Comparison of ENCODE assay signal across 8 cellular contexts in genomic region chr22:31943976-31944699, GRCh38. TPM values are rescaled to one million over a fixed set of nuclear protein-coding genes. Genes with fewer than 3 reads are reported as not detected.
DNase-seq lines count a peak whose midpoint lies in the region; ATAC-seq and TF ChIP-seq lines count a peak whose summit lies in the region.

TSS of gene YWHAH (plus strand) at chr22:31944535. CDS start at chr22:31944734, 199 bp downstream.

- H4K20me1 ChIP-seq in KMS-11 (ENCODE audit: insufficient read depth): peaks cover 24% of the 10 kb centered on the region; the same call in 1 of the 2 replicates

- H3K4me3 ChIP-seq in KMS-11 (IDR thresholded peaks at IDR 0.05; ENCODE audit: insufficient read depth, low read depth, low read length): peak within 1 kb of the TSS; percentile 55

- no peak for TF ChIP-seq CTCF in KMS-11 (conservative IDR thresholded peaks at IDR 0.05; ENCODE audit: low read depth, low read length)

- peak within 1 kb of the TSS; percentile 89 for H3K9ac ChIP-seq in KMS-11

- no peaks in the 10 kb centered on the region for H3K27me3 Mint-ChIP-seq in activated T-helper 17 cell treated with anti-CD3 and anti-CD28 coated beads, Interleukin-2, amount 50 U/mL, for 72 hours
- no peaks in the 10 kb centered on the region for H3K27me3 Mint-ChIP-seq in natural killer cell treated with Interleukin-12 subunit alpha and Interleukin-12 subunit beta and Interleukin-15 and Interleukin-18, amount 100 ng/mL, for 72 hours

- H3K27me3 ChIP-seq in KMS-11 (ENCODE audit: insufficient read depth, low read depth): no peaks in the 10 kb centered on the region

- H3K36me3 Mint-ChIP-seq in activated T-helper 17 cell treated with anti-CD3 and anti-CD28 coated beads, Interleukin-2, amount 50 U/mL, for 72 hours (ENCODE audit: low read depth): peaks cover 23% of the 10 kb centered on the region
- peaks cover 6% of the 10 kb centered on the region for H3K36me3 Mint-ChIP-seq in natural killer cell treated with Interleukin-12 subunit alpha and Interleukin-12 subunit beta and Interleukin-15 and Interleukin-18, amount 100 ng/mL, for 72 hours

- ATAC-seq in GM21723 (IDR thresholded peaks at IDR 0.05; ENCODE audit: unreplicated experiment): peak; percentile 47
- peak; percentile 76 for ATAC-seq in activated T-helper 17 cell treated with anti-CD3 and anti-CD28 coated beads, Interleukin-2, amount 50 U/mL, for 72 hours (replicated peaks)
- ATAC-seq in natural killer cell treated with Interleukin-12 subunit alpha and Interleukin-12 subunit beta and Interleukin-15 and Interleukin-18, amount 100 ng/mL, for 72 hours: peak; percentile 89 to 94

- H3K27ac ChIP-seq in KMS-11: peak within 1 kb of the TSS; percentile 60

- H3K4me3 Mint-ChIP-seq in activated T-helper 17 cell treated with anti-CD3 and anti-CD28 coated beads, Interleukin-2, amount 50 U/mL, for 72 hours: peak within 1 kb of the TSS; percentile 86
- H3K4me3 Mint-ChIP-seq in natural killer cell treated with Interleukin-12 subunit alpha and Interleukin-12 subunit beta and Interleukin-15 and Interleukin-18, amount 100 ng/mL, for 72 hours: peak within 1 kb of the TSS; percentile 89

- DNase-seq in DMS79 (lab: John Stamatoyannopoulos, UW) (peak; percentile 63), RPMI7951 (ENCODE audit: low read depth) (peak; percentile 86), fibroblast of peridontal ligament (ENCODE audit: extremely low read depth) (peak; percentile 88)
- DNase-seq in natural killer cell treated with Interleukin-12 subunit alpha and Interleukin-12 subunit beta and Interleukin-15 and Interleukin-18, amount 100 ng/mL, for 72 hours (ENCODE audit: low spot score): peak; percentile 96
- peak; percentile 88 for DNase-seq in stimulated activated naive CD4-positive, alpha-beta T cell treated with Interleukin-2 at 50 U/mL for 16 hours (lab: John Stamatoyannopoulos, UW)

- peaks cover 44% of the 10 kb centered on the region for H3K79me2 ChIP-seq in KMS-11 (ENCODE audit: insufficient read depth, low read depth)

- peaks cover 32% of the 10 kb centered on the region for H3K4me1 ChIP-seq in KMS-11 (ENCODE audit: low read depth, poor library complexity, severe bottlenecking)

- H3K9me3 Mint-ChIP-seq in activated T-helper 17 cell treated with anti-CD3 and anti-CD28 coated beads, Interleukin-2, amount 50 U/mL, for 72 hours: no peaks in the 10 kb centered on the region
- no peaks in the 10 kb centered on the region for H3K9me3 Mint-ChIP-seq in natural killer cell treated with Interleukin-12 subunit alpha and Interleukin-12 subunit beta and Interleukin-15 and Interleukin-18, amount 100 ng/mL, for 72 hours

- H3K4me2 ChIP-seq in KMS-11: peak within 1 kb of the TSS; percentile 87

- peak within 1 kb of the TSS; percentile 75 for H3K27ac Mint-ChIP-seq in activated T-helper 17 cell treated with anti-CD3 and anti-CD28 coated beads, Interleukin-2, amount 50 U/mL, for 72 hours
- peak within 1 kb of the TSS; percentile 80 to 91 for H3K27ac Mint-ChIP-seq in natural killer cell treated with Interleukin-12 subunit alpha and Interleukin-12 subunit beta and Interleukin-15 and Interleukin-18, amount 100 ng/mL, for 72 hours

- peak within 1 kb of the TSS; percentile 61 for H2AFZ ChIP-seq in KMS-11 (ENCODE audit: low read depth)

- H3K36me3 ChIP-seq in KMS-11 (ENCODE audit: insufficient read depth): peaks cover 6% of the 10 kb centered on the region; the same call in 1 of the 2 replicates

- H3K4me1 Mint-ChIP-seq in activated T-helper 17 cell treated with anti-CD3 and anti-CD28 coated beads, Interleukin-2, amount 50 U/mL, for 72 hours: peaks cover 13% of the 10 kb centered on the region
- H3K4me1 Mint-ChIP-seq in natural killer cell treated with Interleukin-12 subunit alpha and Interleukin-12 subunit beta and Interleukin-15 and Interleukin-18, amount 100 ng/mL, for 72 hours (ENCODE audit: low read depth in 2 of 2): peaks cover 13 to 15% of the 10 kb centered on the region in 2 donors

RNA-seq across cellular contexts. Expression of gene YWHAH, which starts in this region (rescaled TPM):
- total RNA-seq in RPMI7951 (2014; rRNA removed; shearing (Covaris generic)): 170 and 176 TPM in 2 replicates
- total RNA-seq in activated T-helper 17 cell treated with anti-CD3 and anti-CD28 coated beads, Interleukin-2, amount 50 U/mL, for 72 hours: 100 to 1,000 TPM; 168 to 211 TPM
- total RNA-seq in natural killer cell treated with Interleukin-12 subunit alpha and Interleukin-12 subunit beta and Interleukin-15 and Interleukin-18, amount 100 ng/mL, for 72 hours: 100 to 1,000 TPM in 1 of 2 donors, 10 to 100 TPM in 1; 99.2 to 191 TPM

Comparison
In these comparisons a context has a peak if more than half of its experiments do, and no peak if none do; other contexts are left out.
1. Peak in every context shown above with its lines: DNase-seq, ATAC-seq, H3K4me3 ChIP-seq and H3K27ac ChIP-seq.